ENCODE assay signal across 8 cellular contexts in genomic region chr10:73743905-73744689, GRCh38. TPM values are rescaled to one million over a fixed set of nuclear protein-coding genes. Genes with fewer than 3 reads are reported as not detected.
A peak's percentile ranks its signal among the peaks of the same experiment; 100 is the strongest.
DNase-seq lines count a peak whose midpoint lies in the region; ATAC-seq lines count a peak whose summit lies in the region.

A gene with protein sequence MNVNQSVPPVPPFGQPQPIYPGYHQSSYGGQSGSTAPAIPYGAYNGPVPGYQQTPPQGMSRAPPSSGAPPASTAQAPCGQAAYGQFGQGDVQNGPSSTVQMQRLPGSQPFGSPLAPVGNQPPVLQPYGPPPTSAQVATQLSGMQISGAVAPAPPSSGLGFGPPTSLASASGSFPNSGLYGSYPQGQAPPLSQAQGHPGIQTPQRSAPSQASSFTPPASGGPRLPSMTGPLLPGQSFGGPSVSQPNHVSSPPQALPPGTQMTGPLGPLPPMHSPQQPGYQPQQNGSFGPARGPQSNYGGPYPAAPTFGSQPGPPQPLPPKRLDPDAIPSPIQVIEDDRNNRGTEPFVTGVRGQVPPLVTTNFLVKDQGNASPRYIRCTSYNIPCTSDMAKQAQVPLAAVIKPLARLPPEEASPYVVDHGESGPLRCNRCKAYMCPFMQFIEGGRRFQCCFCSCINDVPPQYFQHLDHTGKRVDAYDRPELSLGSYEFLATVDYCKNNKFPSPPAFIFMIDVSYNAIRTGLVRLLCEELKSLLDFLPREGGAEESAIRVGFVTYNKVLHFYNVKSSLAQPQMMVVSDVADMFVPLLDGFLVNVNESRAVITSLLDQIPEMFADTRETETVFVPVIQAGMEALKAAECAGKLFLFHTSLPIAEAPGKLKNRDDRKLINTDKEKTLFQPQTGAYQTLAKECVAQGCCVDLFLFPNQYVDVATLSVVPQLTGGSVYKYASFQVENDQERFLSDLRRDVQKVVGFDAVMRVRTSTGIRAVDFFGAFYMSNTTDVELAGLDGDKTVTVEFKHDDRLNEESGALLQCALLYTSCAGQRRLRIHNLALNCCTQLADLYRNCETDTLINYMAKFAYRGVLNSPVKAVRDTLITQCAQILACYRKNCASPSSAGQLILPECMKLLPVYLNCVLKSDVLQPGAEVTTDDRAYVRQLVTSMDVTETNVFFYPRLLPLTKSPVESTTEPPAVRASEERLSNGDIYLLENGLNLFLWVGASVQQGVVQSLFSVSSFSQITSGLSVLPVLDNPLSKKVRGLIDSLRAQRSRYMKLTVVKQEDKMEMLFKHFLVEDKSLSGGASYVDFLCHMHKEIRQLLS (plus strand): TSS chr10:73744372. CDS start chr10:73746833, 2,461 bp downstream.

- ATAC-seq in HG02588 (IDR thresholded peaks at IDR 0.05; ENCODE audit: unreplicated experiment): peak; percentile 86
- ATAC-seq in activated naive CD4-positive, alpha-beta T cell treated with anti-CD3 and anti-CD28 coated beads, Interleukin-2, amount 50 U/mL, for 72 hours: peak; percentile 93 to 94

- no peaks in the 10 kb centered on the region for H3K9me3 Mint-ChIP-seq in activated naive CD4-positive, alpha-beta T cell treated with anti-CD3 and anti-CD28 coated beads, Interleukin-2, amount 50 U/mL, for 72 hours

- peak; percentile 92 for DNase-seq in GM04504 (ENCODE audit: low read depth)
- peak; percentile 93 for DNase-seq in NCI-H1092 treated with DMSO at 0.1 percent for 48 hours (lab: John Stamatoyannopoulos, UW)
- peak; percentile 96 for DNase-seq in SKM-1 (lab: John Stamatoyannopoulos, UW; ENCODE audit: unreplicated experiment)
- DNase-seq in activated naive CD4-positive, alpha-beta T cell treated with anti-CD3 and anti-CD28 coated beads, Interleukin-2, amount 50 U/mL, for 72 hours (ENCODE audit: low spot score in 2 of 2): peak; percentile 92 to 95
- DNase-seq in glomerular endothelial cell (ENCODE audit: extremely low read depth, low read depth, low spot score): peak; percentile 83
- DNase-seq in occipital lobe (lab: John Stamatoyannopoulos, UW): peak; percentile 90

- H3K27ac Mint-ChIP-seq in activated naive CD4-positive, alpha-beta T cell treated with anti-CD3 and anti-CD28 coated beads, Interleukin-2, amount 50 U/mL, for 72 hours: peak within 1 kb of the TSS; percentile 98 to 100

- H3K36me3 Mint-ChIP-seq in activated naive CD4-positive, alpha-beta T cell treated with anti-CD3 and anti-CD28 coated beads, Interleukin-2, amount 50 U/mL, for 72 hours: peaks cover 17 to 21% of the 10 kb centered on the region in 2 donors

- H3K27ac ChIP-seq in temporal lobe (ENCODE audit: low read depth, low read length): peak within 1 kb of the TSS; percentile 93

RNA-seq across cellular contexts. Expression of the gene that starts here (rescaled TPM):
- 100 to 1,000 TPM; 101 TPM for total RNA-seq in activated naive CD4-positive, alpha-beta T cell treated with anti-CD3 and anti-CD28 coated beads, Interleukin-2, amount 50 U/mL, for 72 hours
- total RNA-seq in glomerular endothelial cell: 67.6 and 72.3 TPM in 2 replicates
- total RNA-seq in occipital lobe: 44.0 TPM
- total RNA-seq in temporal lobe: 37.1 TPM

Comparison
In these comparisons a context has a peak if more than half of its experiments do, and no peak if none do; other contexts are left out.
1. Peak in every context shown above with its lines: DNase-seq, ATAC-seq and H3K27ac ChIP-seq.